In genomic region chr10:126060232-126060935, GRCh38 we compare ENCODE assay signal across 15 cellular contexts.
A peak's percentile ranks its signal among the peaks of the same experiment; 100 is the strongest.
DNase-seq lines count a peak whose midpoint lies in the region; ATAC-seq, FAIRE-seq and TF ChIP-seq lines count a peak whose summit lies in the region.
"Had no signal": no experiment of that assay in that cellular context is flagged by ENCODE, and none has a peak within 500 bp of the region (broad histone marks: within the 10 kb centered on the region; RNA-seq: fewer than 3 reads in every experiment).

No MANE protein-coding gene starts in this region.

- H2BK5ac ChIP-seq in neuronal stem cell (ENCODE audit: low read length): no peak overlapping the region

- no peak overlapping the region for H4K91ac ChIP-seq in neuronal stem cell (ENCODE audit: low read depth, low read length, poor library complexity)

- H3K36me3 Mint-ChIP-seq in stimulated activated naive B cell treated with anti-CD40 and anti-IgM and Interleukin-4, amounts not matched to agents 10 μg/mL and 1 μg/mL and 100 μg/mL, for 72 hours: no peaks in the 10 kb centered on the region
- H3K36me3 Mint-ChIP-seq: CD14-positive monocyte had no signal

- H2AK5ac ChIP-seq in neuronal stem cell (ENCODE audit: low read depth, low read length): no peak overlapping the region

- H2AFZ ChIP-seq in neuronal stem cell (ENCODE audit: low read length): peak overlapping the region; percentile 80

- peaks cover 13 to 44% of the 10 kb centered on the region in 2 donors for H3K27me3 Mint-ChIP-seq in stimulated activated naive B cell treated with anti-CD40 and anti-IgM and Interleukin-4, amounts not matched to agents 10 μg/mL and 1 μg/mL and 100 μg/mL, for 72 hours
- H3K27me3 Mint-ChIP-seq: activated CD4-positive, alpha-beta memory T cell treated with anti-CD3 and anti-CD28 coated beads, Interleukin-2, amount 10 ng/mL, durations not matched to agents 7 days and 5 days had no signal

- no peak overlapping the region for H4K8ac ChIP-seq in neuronal stem cell (ENCODE audit: low read depth, low read length)

- peak; percentile 87 for DNase-seq in AG08395 (ENCODE audit: low spot score)
- peak; percentile 95 for DNase-seq in RCC 7860 (ENCODE audit: low spot score)
- peak; percentile 96 for DNase-seq in fibroblast of mammary gland (ENCODE audit: low read depth)
- no peak for DNase-seq in neuronal stem cell (ENCODE audit: low spot score)
- no peak for DNase-seq in stimulated activated naive B cell treated with anti-CD40 and anti-IgM and Interleukin-4, amounts not matched to agents 10 μg/mL and 1 μg/mL and 100 μg/mL, for 72 hours
- DNase-seq in DMS153 treated with DMSO at 0.1 percent for 48 hours (lab: John Stamatoyannopoulos, UW; ENCODE audit: unreplicated experiment): no peak
- DNase-seq in KG1 (lab: John Stamatoyannopoulos, UW): no peak
- DNase-seq: activated CD4-positive, alpha-beta memory T cell treated with anti-CD3 and anti-CD28 coated beads, Interleukin-2, amount 10 ng/mL, durations not matched to agents 7 days and 5 days; NCI-H1930; SHP77 treated with DMSO at 0.1 percent for 48 hours; spleen; stimulated activated naive CD4-positive, alpha-beta T cell had no signal

- H3K36me3 ChIP-seq in neuronal stem cell (replicated peaks in 1 of 2; ENCODE audit: control insufficient read depth in 2 of 2, insufficient read depth in 2 of 2, low read length in 2 of 2): no peaks in the 10 kb centered on the region
- H3K36me3 ChIP-seq: spleen had no signal

- peak; percentile 88 for FAIRE-seq in RCC 7860 (lab: Jason Lieb, UNC)

- H3K4me3 Mint-ChIP-seq in stimulated activated naive B cell treated with anti-CD40 and anti-IgM and Interleukin-4, amounts not matched to agents 10 μg/mL and 1 μg/mL and 100 μg/mL, for 72 hours: no peak overlapping the region
- H3K4me3 Mint-ChIP-seq: activated CD4-positive, alpha-beta memory T cell treated with anti-CD3 and anti-CD28 coated beads, Interleukin-2, amount 10 ng/mL, durations not matched to agents 7 days and 5 days; CD14-positive monocyte had no signal

- H3K27ac ChIP-seq in neuronal stem cell (replicated peaks; ENCODE audit: low read length): no peak overlapping the region
- H3K27ac ChIP-seq: HL-60 had no signal

- peaks cover 1 to 5% of the 10 kb centered on the region in 2 donors for H3K4me1 Mint-ChIP-seq in stimulated activated naive B cell treated with anti-CD40 and anti-IgM and Interleukin-4, amounts not matched to agents 10 μg/mL and 1 μg/mL and 100 μg/mL, for 72 hours
- H3K4me1 Mint-ChIP-seq: activated CD4-positive, alpha-beta memory T cell treated with anti-CD3 and anti-CD28 coated beads, Interleukin-2, amount 10 ng/mL, durations not matched to agents 7 days and 5 days; CD14-positive monocyte had no signal

- peaks cover 0 to 8% of the 10 kb centered on the region in 2 donors for H3K9me3 ChIP-seq in neuronal stem cell (replicated peaks in 1 of 2; ENCODE audit: control insufficient read depth in 2 of 2, insufficient read depth in 1 of 2, low read depth in 1 of 2, low read length in 2 of 2)

- H3K18ac ChIP-seq in neuronal stem cell (ENCODE audit: low read length): no peak overlapping the region

- no peak overlapping the region for H3K4ac ChIP-seq in neuronal stem cell (ENCODE audit: low read length)

- H3K27me3 ChIP-seq in neuronal stem cell (ENCODE audit: control insufficient read depth in 3 of 3, insufficient read depth in 3 of 3, low read depth in 1 of 3, low read length in 3 of 3): no peaks in the 10 kb centered on the region

- H3K79me1 ChIP-seq in neuronal stem cell (ENCODE audit: low read depth, low read length): no peaks in the 10 kb centered on the region

- no peak overlapping the region for H3K9ac ChIP-seq in neuronal stem cell (ENCODE audit: low read depth, low read length, poor library complexity)

- no peak overlapping the region for H3K27ac Mint-ChIP-seq in stimulated activated naive B cell treated with anti-CD40 and anti-IgM and Interleukin-4, amounts not matched to agents 10 μg/mL and 1 μg/mL and 100 μg/mL, for 72 hours
- H3K27ac Mint-ChIP-seq: activated CD4-positive, alpha-beta memory T cell treated with anti-CD3 and anti-CD28 coated beads, Interleukin-2, amount 10 ng/mL, durations not matched to agents 7 days and 5 days; CD14-positive monocyte had no signal

- no CpG with 5 or more reads among the region's 11 CpGs for WGBS in neuronal stem cell (ENCODE audit: extremely low coverage in 2 of 2, insufficient read length in 2 of 2, insufficient replicate concordance in 1 of 2), 2 donors

- no peak overlapping the region for H2BK120ac ChIP-seq in neuronal stem cell (ENCODE audit: low read depth, low read length)

- no peak overlapping the region for H2BK12ac ChIP-seq in neuronal stem cell (ENCODE audit: low read length)

- H3K4me2 ChIP-seq in neuronal stem cell (ENCODE audit: insufficient read depth, low read length, poor library complexity, severe bottlenecking): no peak overlapping the region

- no peak overlapping the region for H3K14ac ChIP-seq in neuronal stem cell (ENCODE audit: low read length)

- H2BK15ac ChIP-seq in neuronal stem cell (ENCODE audit: low read length): no peak overlapping the region

- no peak overlapping the region for H3K4me3 ChIP-seq in fibroblast of mammary gland (ENCODE audit: control insufficient read depth, low read depth, low read length)
- H3K4me3 ChIP-seq in neuronal stem cell (ENCODE audit: low read length in 2 of 2): no peak overlapping the region
- H3K4me3 ChIP-seq: spleen had no signal

- TF ChIP-seq CTCF in fibroblast of mammary gland (conservative IDR thresholded peaks at IDR 0.05; ENCODE audit: control insufficient read depth, insufficient read depth, low read depth, low read length): no peak

- no peaks in the 10 kb centered on the region for H3K9me3 Mint-ChIP-seq in stimulated activated naive B cell treated with anti-CD40 and anti-IgM and Interleukin-4, amounts not matched to agents 10 μg/mL and 1 μg/mL and 100 μg/mL, for 72 hours
- H3K9me3 Mint-ChIP-seq: activated CD4-positive, alpha-beta memory T cell treated with anti-CD3 and anti-CD28 coated beads, Interleukin-2, amount 10 ng/mL, durations not matched to agents 7 days and 5 days had no signal

- no peak for ATAC-seq in stimulated activated naive B cell treated with anti-CD40 and anti-IgM and Interleukin-4, amounts not matched to agents 10 μg/mL and 1 μg/mL and 100 μg/mL, for 72 hours (replicated peaks)
- ATAC-seq in GM19324 (IDR thresholded peaks at IDR 0.05; ENCODE audit: low FRiP score, unreplicated experiment): no peak

- peaks cover 7 to 42% of the 10 kb centered on the region in 2 donors for H3K4me1 ChIP-seq in neuronal stem cell (ENCODE audit: control insufficient read depth in 2 of 2, insufficient read depth in 1 of 2, low read depth in 1 of 2, low read length in 2 of 2)

- no peak overlapping the region for H3K23ac ChIP-seq in neuronal stem cell (ENCODE audit: low read depth, low read length, poor library complexity)

Comparison
In these comparisons a context has a peak if more than half of its experiments do, and no peak if none do; other contexts are left out.
1. DNase-seq: peak in AG08395 (single experiment), RCC 7860 (single experiment) and fibroblast of mammary gland (single experiment); none in neuronal stem cell (single experiment), stimulated activated naive B cell treated with anti-CD40 and anti-IgM and Interleukin-4, amounts not matched to agents 10 μg/mL and 1 μg/mL and 100 μg/mL, for 72 hours (single experiment), DMS153 treated with DMSO at 0.1 percent for 48 hours (single experiment) and KG1 (single experiment).